8 cellular contexts compared by ENCODE assay signal in genomic region chr10:1050145-1050544, GRCh38. TPM values are rescaled to one million over a fixed set of nuclear protein-coding genes. Genes with fewer than 3 reads are reported as not detected.
DNase-seq lines count a peak whose midpoint lies in the region; ATAC-seq lines count a peak whose summit lies in the region.

No MANE protein-coding gene starts in this region.

- DNase-seq in activated T-cell treated with anti-CD3 and anti-CD28 coated beads, Interleukin-2, amount 50 U/mL, for 4 hours = no peak
- DNase-seq in activated T-cell treated with anti-CD3 and anti-CD28 coated beads for 4 hours = no peak
- DNase-seq in activated CD4-positive, alpha-beta memory T cell treated with anti-CD3 and anti-CD28 coated beads, Interleukin-2, amount 10 ng/mL, durations not matched to agents 7 days and 5 days = no peak
- DNase-seq in right cardiac atrium = no peak
- no peak for DNase-seq in stimulated activated naive B cell treated with anti-CD40 and anti-IgM and Interleukin-4, amounts not matched to agents 10 μg/mL and 1 μg/mL and 100 μg/mL, for 72 hours
- no peak for DNase-seq in HuH-7.5 (ENCODE audit: low spot score)
- no peak for DNase-seq in retina

- H3K27ac Mint-ChIP-seq in activated CD4-positive, alpha-beta memory T cell treated with anti-CD3 and anti-CD28 coated beads, Interleukin-2, amount 10 ng/mL, durations not matched to agents 7 days and 5 days = peak overlapping the region; percentile 94
- H3K27ac Mint-ChIP-seq in stimulated activated naive B cell treated with anti-CD40 and anti-IgM and Interleukin-4, amounts not matched to agents 10 μg/mL and 1 μg/mL and 100 μg/mL, for 72 hours = peak overlapping the region; percentile 98

- no peaks in the 10 kb centered on the region for H3K27me3 ChIP-seq in right cardiac atrium (ENCODE audit: control insufficient read depth, insufficient read depth)

- H3K4me1 ChIP-seq in right cardiac atrium (ENCODE audit: control insufficient read depth, insufficient read depth, low read length) = peaks cover 5% of the 10 kb centered on the region

- POLR2A ChIA-PET in activated CD4-positive, alpha-beta memory T cell treated with anti-CD3 and anti-CD28 coated beads, Interleukin-2, amount 10 ng/mL, durations not matched to agents 7 days and 5 days (lab: Charles Lee) = interaction anchor here (1.1 to 3.9 kb wide), 7 partner anchors 9 to 119 kb away, joined by 3 to 67 read pairs (median 21); partner anchors contain the start of genes GTPBP4, LARP4B and WDR37

- peak overlapping the region; percentile 67 for H3K4me3 ChIP-seq in right cardiac atrium (ENCODE audit: low read length)

- intact Hi-C loops in right cardiac atrium (cut with DNase I) = no loop called here

- H3K36me3 Mint-ChIP-seq in activated T-cell treated with anti-CD3 and anti-CD28 coated beads, Interleukin-2, amount 50 U/mL, for 4 hours (ENCODE audit: insufficient read depth) = peaks cover 14% of the 10 kb centered on the region
- peaks cover 67% of the 10 kb centered on the region for H3K36me3 Mint-ChIP-seq in activated CD4-positive, alpha-beta memory T cell treated with anti-CD3 and anti-CD28 coated beads, Interleukin-2, amount 10 ng/mL, durations not matched to agents 7 days and 5 days (ENCODE audit: low read depth)
- H3K36me3 Mint-ChIP-seq in stimulated activated naive B cell treated with anti-CD40 and anti-IgM and Interleukin-4, amounts not matched to agents 10 μg/mL and 1 μg/mL and 100 μg/mL, for 72 hours = peaks cover 37 to 58% of the 10 kb centered on the region in 2 donors

- no peak for ATAC-seq in activated T-cell treated with anti-CD3 and anti-CD28 coated beads, Interleukin-2, amount 50 U/mL, for 4 hours
- no peak for ATAC-seq in right cardiac atrium
- no peak for ATAC-seq in stimulated activated naive B cell treated with anti-CD40 and anti-IgM and Interleukin-4, amounts not matched to agents 10 μg/mL and 1 μg/mL and 100 μg/mL, for 72 hours (replicated peaks)
- ATAC-seq in GM21576 (IDR thresholded peaks at IDR 0.05; ENCODE audit: unreplicated experiment) = no peak

- H3K4me1 Mint-ChIP-seq in activated T-cell treated with anti-CD3 and anti-CD28 coated beads, Interleukin-2, amount 50 U/mL, for 4 hours (ENCODE audit: low read depth) = peaks cover 67% of the 10 kb centered on the region
- peaks cover 69% of the 10 kb centered on the region for H3K4me1 Mint-ChIP-seq in activated CD4-positive, alpha-beta memory T cell treated with anti-CD3 and anti-CD28 coated beads, Interleukin-2, amount 10 ng/mL, durations not matched to agents 7 days and 5 days
- peaks cover 24 to 51% of the 10 kb centered on the region in 2 donors for H3K4me1 Mint-ChIP-seq in stimulated activated naive B cell treated with anti-CD40 and anti-IgM and Interleukin-4, amounts not matched to agents 10 μg/mL and 1 μg/mL and 100 μg/mL, for 72 hours

- H3K9me3 Mint-ChIP-seq in activated T-cell treated with anti-CD3 and anti-CD28 coated beads, Interleukin-2, amount 50 U/mL, for 4 hours = no peaks in the 10 kb centered on the region
- no peaks in the 10 kb centered on the region for H3K9me3 Mint-ChIP-seq in activated CD4-positive, alpha-beta memory T cell treated with anti-CD3 and anti-CD28 coated beads, Interleukin-2, amount 10 ng/mL, durations not matched to agents 7 days and 5 days
- no peaks in the 10 kb centered on the region for H3K9me3 Mint-ChIP-seq in stimulated activated naive B cell treated with anti-CD40 and anti-IgM and Interleukin-4, amounts not matched to agents 10 μg/mL and 1 μg/mL and 100 μg/mL, for 72 hours

- H3K27ac ChIP-seq in right cardiac atrium (ENCODE audit: low read length) = peak overlapping the region; percentile 95

- no peaks in the 10 kb centered on the region for H3K9me3 ChIP-seq in right cardiac atrium (ENCODE audit: control insufficient read depth, low read length)

- H3K27me3 Mint-ChIP-seq in activated T-cell treated with anti-CD3 and anti-CD28 coated beads, Interleukin-2, amount 50 U/mL, for 4 hours (ENCODE audit: low read depth) = no peaks in the 10 kb centered on the region
- H3K27me3 Mint-ChIP-seq in activated CD4-positive, alpha-beta memory T cell treated with anti-CD3 and anti-CD28 coated beads, Interleukin-2, amount 10 ng/mL, durations not matched to agents 7 days and 5 days = no peaks in the 10 kb centered on the region
- no peaks in the 10 kb centered on the region for H3K27me3 Mint-ChIP-seq in stimulated activated naive B cell treated with anti-CD40 and anti-IgM and Interleukin-4, amounts not matched to agents 10 μg/mL and 1 μg/mL and 100 μg/mL, for 72 hours

- CTCF ChIA-PET in activated CD4-positive, alpha-beta memory T cell treated with anti-CD3 and anti-CD28 coated beads, Interleukin-2, amount 10 ng/mL, durations not matched to agents 7 days and 5 days (lab: Charles Lee) = interaction anchor here (0.6 to 1.9 kb wide), 4 partner anchors 8 to 46 kb away, joined by 3 to 7 read pairs (median 4); no protein-coding TSS in a partner anchor

- WGBS in right cardiac atrium = 28% methylated on average over 5 of the region's 5 CpGs

- peak overlapping the region; percentile 92 for H3K4me3 Mint-ChIP-seq in activated T-cell treated with anti-CD3 and anti-CD28 coated beads, Interleukin-2, amount 50 U/mL, for 4 hours
- peak overlapping the region; percentile 95 for H3K4me3 Mint-ChIP-seq in activated CD4-positive, alpha-beta memory T cell treated with anti-CD3 and anti-CD28 coated beads, Interleukin-2, amount 10 ng/mL, durations not matched to agents 7 days and 5 days
- H3K4me3 Mint-ChIP-seq in stimulated activated naive B cell treated with anti-CD40 and anti-IgM and Interleukin-4, amounts not matched to agents 10 μg/mL and 1 μg/mL and 100 μg/mL, for 72 hours = peak overlapping the region; percentile 96

RNA-seq across cellular contexts. Expression of gene IDI1, which starts 1.2 kb away (rescaled TPM):
- 10 to 100 TPM; 38.9 to 46.8 (median 44.6) TPM for total RNA-seq in activated T-cell treated with anti-CD3 and anti-CD28 coated beads, Interleukin-2, amount 50 U/mL, for 4 hours
- total RNA-seq in activated CD4-positive, alpha-beta memory T cell treated with anti-CD3 and anti-CD28 coated beads, Interleukin-2, amount 10 ng/mL, durations not matched to agents 7 days and 5 days = 10 to 100 TPM; 96.0 to 96.5 TPM
- 10 to 100 TPM; 14.6 to 30.3 (median 20.0) TPM for total RNA-seq in right cardiac atrium
- polyA plus RNA-seq in right cardiac atrium = 26.7 TPM

RNA-seq across cellular contexts. Expression of gene WDR37, which starts 6.0 kb away (rescaled TPM):
- total RNA-seq in activated T-cell treated with anti-CD3 and anti-CD28 coated beads, Interleukin-2, amount 50 U/mL, for 4 hours = 10 to 100 TPM; 10.5 to 13.5 (median 12.2) TPM
- total RNA-seq in activated CD4-positive, alpha-beta memory T cell treated with anti-CD3 and anti-CD28 coated beads, Interleukin-2, amount 10 ng/mL, durations not matched to agents 7 days and 5 days = 10 to 100 TPM; 31.4 to 31.6 TPM
- 10 to 100 TPM; 29.0 to 35.6 (median 32.5) TPM for total RNA-seq in right cardiac atrium
- polyA plus RNA-seq in right cardiac atrium = 9.7 TPM

RNA-seq across cellular contexts. Expression of gene IDI2, which starts 24.5 kb away (rescaled TPM):
- not detected for total RNA-seq in activated T-cell treated with anti-CD3 and anti-CD28 coated beads, Interleukin-2, amount 50 U/mL, for 4 hours
- not detected for total RNA-seq in activated CD4-positive, alpha-beta memory T cell treated with anti-CD3 and anti-CD28 coated beads, Interleukin-2, amount 10 ng/mL, durations not matched to agents 7 days and 5 days
- under 1 TPM in 2 of 4 donors, not detected in 2; 0.23 to 0.29 TPM for total RNA-seq in right cardiac atrium
- 0.23 TPM for polyA plus RNA-seq in right cardiac atrium
